Comparison of ENCODE assay signal across 35 cellular contexts in the genomic region with DNA sequence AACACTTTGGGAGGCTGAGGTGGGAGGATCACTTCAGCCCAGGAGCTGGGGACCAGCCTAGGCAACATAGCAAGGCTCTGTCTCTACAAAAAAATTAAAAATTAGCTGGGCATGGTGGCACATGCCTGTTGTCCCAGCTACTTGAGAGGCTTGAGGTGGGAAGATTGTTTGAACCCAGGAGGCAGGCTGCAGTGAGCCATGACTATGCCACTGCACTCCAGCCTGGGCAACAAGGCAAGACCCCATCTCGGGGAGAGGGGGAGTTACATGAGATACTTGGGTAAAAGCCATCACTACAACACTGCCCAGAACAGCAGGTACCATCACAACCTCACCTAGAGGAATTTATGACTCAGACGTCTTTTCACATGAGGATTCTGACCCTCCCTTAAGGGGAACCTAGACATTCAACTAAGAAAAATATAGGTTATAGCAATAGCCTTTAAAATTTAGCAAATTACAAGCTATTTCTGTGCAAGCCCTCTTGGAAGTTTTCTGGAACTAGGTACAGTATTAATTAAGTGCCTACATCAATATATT.
A peak's percentile ranks its signal among the peaks of the same experiment; 100 is the strongest.
DNase-seq lines count a peak whose midpoint lies in the region; ATAC-seq and TF ChIP-seq lines count a peak whose summit lies in the region.
"Had no signal": no experiment of that assay in that cellular context is flagged by ENCODE, and none has a peak within 500 bp of the region (broad histone marks: within the 10 kb centered on the region; RNA-seq: fewer than 3 reads in every experiment).

No MANE protein-coding gene starts in this region.

- H3K4me3 ChIP-seq in ascending aorta, result no peak overlapping the region
- H3K4me3 ChIP-seq: heart left ventricle, right lobe of liver, SJSA1, spleen, thoracic aorta had no signal

- no peaks in the 10 kb centered on the region for H3K27me3 ChIP-seq in ascending aorta
- H3K27me3 ChIP-seq: heart left ventricle, right lobe of liver, SJSA1, spleen had no signal

- H3K4me1 ChIP-seq in ascending aorta, result peaks cover 0 to 13% of the 10 kb centered on the region in 2 donors

- H3K9me3 Mint-ChIP-seq in activated naive CD8-positive, alpha-beta T cell treated with anti-CD3 and anti-CD28 coated beads for 36 hours, result no peaks in the 10 kb centered on the region
- no peaks in the 10 kb centered on the region for H3K9me3 Mint-ChIP-seq in activated naive CD8-positive, alpha-beta T cell treated with anti-CD3 and anti-CD28 coated beads, Interleukin-2, amount 50 U/mL, for 24 hours
- H3K9me3 Mint-ChIP-seq in WTC11, result no peaks in the 10 kb centered on the region
- H3K9me3 Mint-ChIP-seq: activated T-helper 2 cell treated with anti-CD3 and anti-CD28 coated beads, Interferon-gamma antibody, Interleukin-2, Interleukin-4, amounts not matched to agents 10 μg/mL and 5 μg/mL and 100 μg/mL, durations not matched to agents 14 hours and 24 hours and 36 hours; stimulated activated naive CD8-positive, alpha-beta T cell treated with anti-CD3 and anti-CD28 coated beads, Interleukin-15, amount 100 ng/mL, for 72 hours had no signal

- POLR2A ChIA-PET in WTC11 (lab: Charles Lee), result no interaction called here

- H3K36me3 Mint-ChIP-seq in activated naive CD8-positive, alpha-beta T cell treated with anti-CD3 and anti-CD28 coated beads for 36 hours, result no peaks in the 10 kb centered on the region
- H3K36me3 Mint-ChIP-seq in activated naive CD8-positive, alpha-beta T cell treated with anti-CD3 and anti-CD28 coated beads, Interleukin-2, amount 50 U/mL, for 24 hours (ENCODE audit: low read depth), result no peaks in the 10 kb centered on the region
- no peaks in the 10 kb centered on the region for H3K36me3 Mint-ChIP-seq in WTC11
- H3K36me3 Mint-ChIP-seq: CD14-positive monocyte, naive B cell had no signal

- TF ChIP-seq CTCF in WTC11 (IDR thresholded peaks at IDR 0.05), result no peak
- TF ChIP-seq CTCF in omental fat pad (IDR thresholded peaks at IDR 0.05), result no peak
- no peak for TF ChIP-seq CTCF in ascending aorta (IDR thresholded peaks at IDR 0.05)

- peak overlapping the region; percentile 13 for H3K27ac Mint-ChIP-seq in activated naive CD8-positive, alpha-beta T cell treated with anti-CD3 and anti-CD28 coated beads for 36 hours
- H3K27ac Mint-ChIP-seq in activated naive CD8-positive, alpha-beta T cell treated with anti-CD3 and anti-CD28 coated beads, Interleukin-2, amount 50 U/mL, for 24 hours, result no peak overlapping the region
- H3K27ac Mint-ChIP-seq in WTC11, result no peak overlapping the region
- H3K27ac Mint-ChIP-seq: activated CD4-positive, alpha-beta T cell treated with anti-CD3 and anti-CD28 coated beads for 36 hours; activated T-helper 2 cell treated with anti-CD3 and anti-CD28 coated beads, Interferon-gamma antibody, Interleukin-2, Interleukin-4, amounts not matched to agents 10 μg/mL and 5 μg/mL and 100 μg/mL, durations not matched to agents 14 hours and 24 hours and 36 hours; CD14-positive monocyte; effector memory CD8-positive, alpha-beta T cell; naive B cell; progenitor cell of endocrine pancreas; stimulated activated naive CD8-positive, alpha-beta T cell treated with anti-CD3 and anti-CD28 coated beads, Interleukin-15, amount 100 ng/mL, for 72 hours had no signal

- no peaks in the 10 kb centered on the region for H3K36me3 ChIP-seq in ascending aorta
- H3K36me3 ChIP-seq: heart left ventricle, right lobe of liver, SJSA1, spleen, thoracic aorta had no signal

- H3K27me3 Mint-ChIP-seq in activated naive CD8-positive, alpha-beta T cell treated with anti-CD3 and anti-CD28 coated beads for 36 hours, result no peaks in the 10 kb centered on the region
- no peaks in the 10 kb centered on the region for H3K27me3 Mint-ChIP-seq in activated naive CD8-positive, alpha-beta T cell treated with anti-CD3 and anti-CD28 coated beads, Interleukin-2, amount 50 U/mL, for 24 hours
- no peaks in the 10 kb centered on the region for H3K27me3 Mint-ChIP-seq in WTC11 (ENCODE audit: low read depth)
- H3K27me3 Mint-ChIP-seq: effector memory CD8-positive, alpha-beta T cell; naive B cell; progenitor cell of endocrine pancreas; stimulated activated naive CD8-positive, alpha-beta T cell treated with anti-CD3 and anti-CD28 coated beads, Interleukin-15, amount 100 ng/mL, for 72 hours had no signal

- H3K4me3 Mint-ChIP-seq in activated naive CD8-positive, alpha-beta T cell treated with anti-CD3 and anti-CD28 coated beads for 36 hours, result no peak overlapping the region
- H3K4me3 Mint-ChIP-seq in activated naive CD8-positive, alpha-beta T cell treated with anti-CD3 and anti-CD28 coated beads, Interleukin-2, amount 50 U/mL, for 24 hours, result no peak overlapping the region
- H3K4me3 Mint-ChIP-seq in WTC11, result no peak overlapping the region
- H3K4me3 Mint-ChIP-seq: activated CD4-positive, alpha-beta T cell treated with anti-CD3 and anti-CD28 coated beads for 36 hours; CD14-positive monocyte; effector memory CD8-positive, alpha-beta T cell; naive B cell; stimulated activated naive CD8-positive, alpha-beta T cell treated with anti-CD3 and anti-CD28 coated beads, Interleukin-15, amount 100 ng/mL, for 72 hours had no signal

- intact Hi-C loops in ascending aorta (cut with DNase I), result no loop called here

- no peak for DNase-seq in activated naive CD8-positive, alpha-beta T cell treated with anti-CD3 and anti-CD28 coated beads for 36 hours
- DNase-seq in activated naive CD8-positive, alpha-beta T cell treated with anti-CD3 and anti-CD28 coated beads, Interleukin-2, amount 50 U/mL, for 24 hours, result no peak
- no peak for DNase-seq in WTC11 (ENCODE audit: low spot score)
- DNase-seq in omental fat pad (ENCODE audit: low spot score), result no peak
- no peak for DNase-seq in NCI-H1417 (lab: John Stamatoyannopoulos, UW)
- DNase-seq in NCI-H2029 (lab: John Stamatoyannopoulos, UW), result no peak
- DNase-seq in ascending aorta (ENCODE audit: low spot score in 2 of 2), result no peak
- DNase-seq: activated CD4-positive, alpha-beta T cell treated with anti-CD3 and anti-CD28 coated beads for 36 hours; activated naive CD4-positive, alpha-beta T cell treated with anti-CD3 and anti-CD28 coated beads, Interleukin-2, amount 50 U/mL, for 16 hours; activated T-cell treated with anti-CD3 and anti-CD28 coated beads for 4 hours; cortex of kidney; DND-41; effector memory CD8-positive, alpha-beta T cell; foreskin melanocyte; GF-D8; heart left ventricle; KG1; midbrain; MM.1S; naive B cell; NCI-H1417 treated with DMSO at 0.1 percent for 48 hours; NCI-H2081 treated with DMSO at 0.1 percent for 48 hours; NCI-H345; right lobe of liver; spleen; stimulated activated CD4-positive, alpha-beta T cell treated with anti-CD3 and anti-CD28 coated beads, Interleukin-2, amount 100 ng/mL, for 24 hours; stimulated activated naive CD8-positive, alpha-beta T cell treated with anti-CD3 and anti-CD28 coated beads, Interleukin-15, amount 100 ng/mL, for 72 hours; T-helper 9 cell had no signal

- no peak for ATAC-seq in activated naive CD8-positive, alpha-beta T cell treated with anti-CD3 and anti-CD28 coated beads, Interleukin-2, amount 50 U/mL, for 24 hours
- ATAC-seq in HG02938 (IDR thresholded peaks at IDR 0.05; ENCODE audit: unreplicated experiment), result peak; percentile 26
- no peak for ATAC-seq in WTC11
- ATAC-seq in omental fat pad (ENCODE audit: low FRiP score), result peak; percentile 46
- ATAC-seq: effector memory CD8-positive, alpha-beta T cell; heart left ventricle; right lobe of liver; stimulated activated naive CD8-positive, alpha-beta T cell treated with anti-CD3 and anti-CD28 coated beads, Interleukin-15, amount 100 ng/mL, for 72 hours had no signal

- no peaks in the 10 kb centered on the region for H3K4me1 Mint-ChIP-seq in activated naive CD8-positive, alpha-beta T cell treated with anti-CD3 and anti-CD28 coated beads for 36 hours
- no peaks in the 10 kb centered on the region for H3K4me1 Mint-ChIP-seq in activated naive CD8-positive, alpha-beta T cell treated with anti-CD3 and anti-CD28 coated beads, Interleukin-2, amount 50 U/mL, for 24 hours
- H3K4me1 Mint-ChIP-seq in WTC11, result no peaks in the 10 kb centered on the region
- H3K4me1 Mint-ChIP-seq: activated CD4-positive, alpha-beta T cell treated with anti-CD3 and anti-CD28 coated beads for 36 hours; CD14-positive monocyte; naive B cell; stimulated activated naive CD8-positive, alpha-beta T cell treated with anti-CD3 and anti-CD28 coated beads, Interleukin-15, amount 100 ng/mL, for 72 hours had no signal

- CTCF ChIA-PET in WTC11 (lab: Charles Lee), result no interaction called here

- H3K9me3 ChIP-seq in ascending aorta, result no peaks in the 10 kb centered on the region
- H3K9me3 ChIP-seq: heart left ventricle, right lobe of liver, SJSA1, spleen, thoracic aorta had no signal

- no peak overlapping the region for H3K27ac ChIP-seq in ascending aorta
- H3K27ac ChIP-seq: 22Rv1, heart left ventricle, right lobe of liver, SJSA1, spleen, thoracic aorta had no signal

TF ChIP-seq in WTC11, 78 proteins besides CTCF, POLR2A, EP300 and RAD21:
- no peak for TF ChIP-seq GRHL2 (CRISPR knock-in tag; IDR thresholded peaks at IDR 0.05; ENCODE audit: insufficient replicate concordance, severe bottlenecking)
- no peak for TF ChIP-seq SMAD3 (CRISPR knock-in tag; IDR thresholded peaks at IDR 0.05; ENCODE audit: borderline replicate concordance)
- TF ChIP-seq PRRX2 (CRISPR knock-in tag; IDR thresholded peaks at IDR 0.05), result no peak
- TF ChIP-seq PREB (CRISPR knock-in tag; IDR thresholded peaks at IDR 0.05; ENCODE audit: borderline replicate concordance), result no peak
- TF ChIP-seq ZNF121 (CRISPR knock-in tag; IDR thresholded peaks at IDR 0.05), result peak; percentile 60; the same call in 1 of the 2 replicates
- TF ChIP-seq FOXJ3 (CRISPR knock-in tag; IDR thresholded peaks at IDR 0.05; ENCODE audit: borderline replicate concordance), result no peak
TF ChIP-seq in WTC11: peak in this region for 1.

Comparison
In these comparisons a context has a peak if more than half of its experiments do, and no peak if none do; other contexts are left out.
1. ATAC-seq: peak in HG02938 (single experiment) and omental fat pad (single experiment); none in activated naive CD8-positive, alpha-beta T cell treated with anti-CD3 and anti-CD28 coated beads, Interleukin-2, amount 50 U/mL, for 24 hours (single experiment) and WTC11 (single experiment).